Comparison of ENCODE assay signal across 1 cellular context in genomic region chr12:110035534-110036104, GRCh38.
A peak's percentile ranks its signal among the peaks of the same experiment; 100 is the strongest.
TF ChIP-seq lines count a peak whose summit lies in the region.

No MANE protein-coding gene starts in this region.

TF ChIP-seq in HepG2, 621 proteins besides CTCF, POLR2A, EP300 and RAD21 (continued from another document and continues in another):
- TF ChIP-seq MAZ (IDR thresholded peaks at IDR 0.05; ENCODE audit: borderline replicate concordance, low read depth, low read length) (no peak), MAZ (CRISPR knock-in tag; IDR thresholded peaks at IDR 0.05; ENCODE audit: low read depth) (no peak), EED (CRISPR knock-in tag; IDR thresholded peaks at IDR 0.05) (no peak), ZNF766 (CRISPR knock-in tag; IDR thresholded peaks at IDR 0.05; ENCODE audit: borderline replicate concordance) (no peak), ZNF839 (CRISPR knock-in tag; IDR thresholded peaks at IDR 0.05; ENCODE audit: borderline replicate concordance) (no peak), ZNF496 (CRISPR knock-in tag; IDR thresholded peaks at IDR 0.05; ENCODE audit: insufficient replicate concordance) (no peak), SAFB2 (CRISPR knock-in tag; IDR thresholded peaks at IDR 0.05; ENCODE audit: borderline replicate concordance, low read depth) (peak; percentile 55; the same call in 1 of the 2 replicates), GABPA (IDR thresholded peaks at IDR 0.05; ENCODE audit: low read depth, low read length) (no peak), GABPA (CRISPR knock-in tag; IDR thresholded peaks at IDR 0.05; ENCODE audit: low read depth) (peak; percentile 48; the same call in 1 of the 2 replicates), MYNN (CRISPR knock-in tag; IDR thresholded peaks at IDR 0.05; ENCODE audit: low read depth) (no peak), TMF1 (CRISPR knock-in tag; IDR thresholded peaks at IDR 0.05; ENCODE audit: low read depth) (no peak), RNF2 (conservative IDR thresholded peaks at IDR 0.05; ENCODE audit: low read depth) (no peak), MTA1 (CRISPR knock-in tag; IDR thresholded peaks at IDR 0.05; ENCODE audit: borderline replicate concordance) (no peak), ZNF484 (CRISPR knock-in tag; IDR thresholded peaks at IDR 0.05; ENCODE audit: borderline replicate concordance, low read depth) (no peak), GRHL1 (CRISPR knock-in tag; conservative IDR thresholded peaks at IDR 0.05) (no peak), ADNP (CRISPR knock-in tag; IDR thresholded peaks at IDR 0.05) (peak; percentile 79; the same call in 1 of the 2 replicates), ZBTB34 (CRISPR knock-in tag; IDR thresholded peaks at IDR 0.05) (no peak), TCF7 (IDR thresholded peaks at IDR 0.05; ENCODE audit: low read depth) (peak; percentile 21; the same call in 1 of the 2 replicates), ESRRA (CRISPR knock-in tag; IDR thresholded peaks at IDR 0.05; ENCODE audit: low read depth) (peak; percentile 67), ZNF644 (CRISPR knock-in tag; IDR thresholded peaks at IDR 0.05; ENCODE audit: low read depth) (no peak), HNRNPUL1 (IDR thresholded peaks at IDR 0.05; ENCODE audit: low read depth, low read length) (no peak), ZNF709 (CRISPR knock-in tag; IDR thresholded peaks at IDR 0.05) (no peak), ATF7-NPFF (CRISPR knock-in tag; IDR thresholded peaks at IDR 0.05; ENCODE audit: low read depth) (no peak), ZNF136 (CRISPR knock-in tag; IDR thresholded peaks at IDR 0.05; ENCODE audit: low read depth) (no peak), ATF6 (CRISPR knock-in tag; conservative IDR thresholded peaks at IDR 0.05) (no peak), HDAC6 (IDR thresholded peaks at IDR 0.05; ENCODE audit: low read depth, low read length) (no peak), ZNF574 (CRISPR knock-in tag; IDR thresholded peaks at IDR 0.05) (peak; percentile 64), BATF2 (CRISPR knock-in tag; IDR thresholded peaks at IDR 0.05) (no peak), ZBTB26 (CRISPR knock-in tag; IDR thresholded peaks at IDR 0.05; ENCODE audit: borderline replicate concordance) (no peak; the same call in 1 of the 2 replicates)
- TF ChIP-seq, protein P1, sequence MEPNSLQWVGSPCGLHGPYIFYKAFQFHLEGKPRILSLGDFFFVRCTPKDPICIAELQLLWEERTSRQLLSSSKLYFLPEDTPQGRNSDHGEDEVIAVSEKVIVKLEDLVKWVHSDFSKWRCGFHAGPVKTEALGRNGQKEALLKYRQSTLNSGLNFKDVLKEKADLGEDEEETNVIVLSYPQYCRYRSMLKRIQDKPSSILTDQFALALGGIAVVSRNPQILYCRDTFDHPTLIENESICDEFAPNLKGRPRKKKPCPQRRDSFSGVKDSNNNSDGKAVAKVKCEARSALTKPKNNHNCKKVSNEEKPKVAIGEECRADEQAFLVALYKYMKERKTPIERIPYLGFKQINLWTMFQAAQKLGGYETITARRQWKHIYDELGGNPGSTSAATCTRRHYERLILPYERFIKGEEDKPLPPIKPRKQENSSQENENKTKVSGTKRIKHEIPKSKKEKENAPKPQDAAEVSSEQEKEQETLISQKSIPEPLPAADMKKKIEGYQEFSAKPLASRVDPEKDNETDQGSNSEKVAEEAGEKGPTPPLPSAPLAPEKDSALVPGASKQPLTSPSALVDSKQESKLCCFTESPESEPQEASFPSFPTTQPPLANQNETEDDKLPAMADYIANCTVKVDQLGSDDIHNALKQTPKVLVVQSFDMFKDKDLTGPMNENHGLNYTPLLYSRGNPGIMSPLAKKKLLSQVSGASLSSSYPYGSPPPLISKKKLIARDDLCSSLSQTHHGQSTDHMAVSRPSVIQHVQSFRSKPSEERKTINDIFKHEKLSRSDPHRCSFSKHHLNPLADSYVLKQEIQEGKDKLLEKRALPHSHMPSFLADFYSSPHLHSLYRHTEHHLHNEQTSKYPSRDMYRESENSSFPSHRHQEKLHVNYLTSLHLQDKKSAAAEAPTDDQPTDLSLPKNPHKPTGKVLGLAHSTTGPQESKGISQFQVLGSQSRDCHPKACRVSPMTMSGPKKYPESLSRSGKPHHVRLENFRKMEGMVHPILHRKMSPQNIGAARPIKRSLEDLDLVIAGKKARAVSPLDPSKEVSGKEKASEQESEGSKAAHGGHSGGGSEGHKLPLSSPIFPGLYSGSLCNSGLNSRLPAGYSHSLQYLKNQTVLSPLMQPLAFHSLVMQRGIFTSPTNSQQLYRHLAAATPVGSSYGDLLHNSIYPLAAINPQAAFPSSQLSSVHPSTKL (CRISPR knock-in tag; IDR thresholded peaks at IDR 0.05), result peak; percentile 82
- TF ChIP-seq, protein P2, sequence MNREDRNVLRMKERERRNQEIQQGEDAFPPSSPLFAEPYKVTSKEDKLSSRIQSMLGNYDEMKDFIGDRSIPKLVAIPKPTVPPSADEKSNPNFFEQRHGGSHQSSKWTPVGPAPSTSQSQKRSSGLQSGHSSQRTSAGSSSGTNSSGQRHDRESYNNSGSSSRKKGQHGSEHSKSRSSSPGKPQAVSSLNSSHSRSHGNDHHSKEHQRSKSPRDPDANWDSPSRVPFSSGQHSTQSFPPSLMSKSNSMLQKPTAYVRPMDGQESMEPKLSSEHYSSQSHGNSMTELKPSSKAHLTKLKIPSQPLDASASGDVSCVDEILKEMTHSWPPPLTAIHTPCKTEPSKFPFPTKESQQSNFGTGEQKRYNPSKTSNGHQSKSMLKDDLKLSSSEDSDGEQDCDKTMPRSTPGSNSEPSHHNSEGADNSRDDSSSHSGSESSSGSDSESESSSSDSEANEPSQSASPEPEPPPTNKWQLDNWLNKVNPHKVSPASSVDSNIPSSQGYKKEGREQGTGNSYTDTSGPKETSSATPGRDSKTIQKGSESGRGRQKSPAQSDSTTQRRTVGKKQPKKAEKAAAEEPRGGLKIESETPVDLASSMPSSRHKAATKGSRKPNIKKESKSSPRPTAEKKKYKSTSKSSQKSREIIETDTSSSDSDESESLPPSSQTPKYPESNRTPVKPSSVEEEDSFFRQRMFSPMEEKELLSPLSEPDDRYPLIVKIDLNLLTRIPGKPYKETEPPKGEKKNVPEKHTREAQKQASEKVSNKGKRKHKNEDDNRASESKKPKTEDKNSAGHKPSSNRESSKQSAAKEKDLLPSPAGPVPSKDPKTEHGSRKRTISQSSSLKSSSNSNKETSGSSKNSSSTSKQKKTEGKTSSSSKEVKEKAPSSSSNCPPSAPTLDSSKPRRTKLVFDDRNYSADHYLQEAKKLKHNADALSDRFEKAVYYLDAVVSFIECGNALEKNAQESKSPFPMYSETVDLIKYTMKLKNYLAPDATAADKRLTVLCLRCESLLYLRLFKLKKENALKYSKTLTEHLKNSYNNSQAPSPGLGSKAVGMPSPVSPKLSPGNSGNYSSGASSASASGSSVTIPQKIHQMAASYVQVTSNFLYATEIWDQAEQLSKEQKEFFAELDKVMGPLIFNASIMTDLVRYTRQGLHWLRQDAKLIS (CRISPR knock-in tag; IDR thresholded peaks at IDR 0.05), result no peak
- TF ChIP-seq, protein P3, sequence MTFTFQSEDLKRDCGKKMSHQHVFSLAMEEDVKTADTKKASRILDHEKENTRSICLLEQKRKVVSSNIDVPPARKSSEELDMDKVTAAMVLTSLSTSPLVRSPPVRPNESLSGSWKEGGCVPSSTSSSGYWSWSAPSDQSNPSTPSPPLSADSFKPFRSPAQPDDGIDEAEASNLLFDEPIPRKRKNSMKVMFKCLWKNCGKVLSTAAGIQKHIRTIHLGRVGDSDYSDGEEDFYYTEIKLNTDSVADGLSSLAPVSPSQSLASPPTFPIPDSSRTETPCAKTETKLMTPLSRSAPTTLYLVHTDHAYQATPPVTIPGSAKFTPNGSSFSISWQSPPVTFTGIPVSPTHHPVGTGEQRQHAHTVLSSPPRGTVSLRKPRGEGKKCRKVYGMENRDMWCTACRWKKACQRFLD (CRISPR knock-in tag; IDR thresholded peaks at IDR 0.05; ENCODE audit: borderline replicate concordance), result no peak
